ENCODE assay signal across 8 cellular contexts in the genomic region with DNA sequence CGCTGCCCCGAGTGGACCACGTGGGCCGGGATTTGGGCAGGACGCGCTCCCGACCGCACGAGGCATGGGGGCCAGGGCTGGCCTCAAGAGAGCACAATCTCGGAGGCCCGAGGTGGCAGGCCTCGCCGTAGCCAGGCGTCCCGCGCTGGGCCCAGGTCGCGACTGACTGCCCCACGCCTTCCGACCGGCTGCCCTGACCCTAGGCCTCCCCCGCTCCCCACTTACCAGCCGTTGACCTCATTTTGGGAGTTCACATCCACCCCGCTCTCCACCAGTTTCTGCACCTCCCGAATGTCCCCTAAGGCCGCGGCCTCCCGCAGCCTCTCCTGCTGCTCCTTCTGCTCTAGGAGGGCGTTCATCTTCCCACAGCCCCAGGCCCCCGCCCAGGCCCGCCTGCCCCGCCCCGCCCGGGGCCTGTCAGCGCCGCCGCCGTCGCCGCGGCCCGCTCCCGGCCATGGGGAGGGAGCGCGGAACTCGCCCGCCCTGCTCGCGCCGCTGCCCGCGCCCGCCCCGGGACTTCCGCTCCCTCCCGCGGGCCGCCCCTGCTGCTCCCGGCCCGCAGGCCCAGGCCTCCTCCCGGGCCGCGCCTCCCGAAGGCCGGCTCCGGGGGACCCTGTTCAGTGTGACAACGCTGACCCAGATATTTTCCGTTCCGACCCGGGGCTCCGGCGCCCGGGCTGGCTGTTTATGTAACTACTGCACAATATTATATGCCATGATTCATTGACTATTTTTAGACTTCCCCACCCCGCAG. TPM values are rescaled to one million over a fixed set of nuclear protein-coding genes. Genes with fewer than 3 reads are reported as not detected.
DNase-seq lines count a peak whose midpoint lies in the region; ATAC-seq lines count a peak whose summit lies in the region.

A gene with protein sequence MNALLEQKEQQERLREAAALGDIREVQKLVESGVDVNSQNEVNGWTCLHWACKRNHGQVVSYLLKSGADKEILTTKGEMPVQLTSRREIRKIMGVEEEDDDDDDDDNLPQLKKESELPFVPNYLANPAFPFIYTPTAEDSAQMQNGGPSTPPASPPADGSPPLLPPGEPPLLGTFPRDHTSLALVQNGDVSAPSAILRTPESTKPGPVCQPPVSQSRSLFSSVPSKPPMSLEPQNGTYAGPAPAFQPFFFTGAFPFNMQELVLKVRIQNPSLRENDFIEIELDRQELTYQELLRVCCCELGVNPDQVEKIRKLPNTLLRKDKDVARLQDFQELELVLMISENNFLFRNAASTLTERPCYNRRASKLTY (minus strand): TSS at position 619 of the 754 bp plus-strand sequence. CDS start 260 bp downstream, at position 359.

- peak within 1 kb of the TSS; percentile 87 to 98 for H3K18ac ChIP-seq in mesenchymal stem cell (ENCODE audit: low read depth in 1 of 2, low read length in 2 of 2)

- peak within 1 kb of the TSS; percentile 96 for H3K27ac Mint-ChIP-seq in effector memory CD8-positive, alpha-beta T cell

- H4K91ac ChIP-seq in mesenchymal stem cell (ENCODE audit: low read length), result peak within 1 kb of the TSS; percentile 96

- peak within 1 kb of the TSS; percentile 79 to 90 for H3K4me3 ChIP-seq in mesenchymal stem cell (ENCODE audit: insufficient read depth in 1 of 2, low read depth in 1 of 2, low read length in 2 of 2)

- H2BK5ac ChIP-seq in mesenchymal stem cell (ENCODE audit: low read depth, low read length, poor library complexity, severe bottlenecking), result peak within 1 kb of the TSS; percentile 95

- peak within 1 kb of the TSS; percentile 97 for H2AFZ ChIP-seq in mesenchymal stem cell (ENCODE audit: low read depth, low read length)

- H3K27me3 ChIP-seq in mesenchymal stem cell (ENCODE audit: control insufficient read depth in 1 of 2, insufficient read depth in 1 of 2, low read length in 2 of 2), result no peaks in the 10 kb centered on the region

- peaks cover 0 to 25% of the 10 kb centered on the region in 2 experiments for H3K36me3 ChIP-seq in mesenchymal stem cell (ENCODE audit: control insufficient read depth in 1 of 2, insufficient read depth in 2 of 2, low read depth in 1 of 2, low read length in 2 of 2)

- peak; percentile 60 for ATAC-seq in GM21367 (IDR thresholded peaks at IDR 0.05; ENCODE audit: unreplicated experiment)
- ATAC-seq in effector memory CD8-positive, alpha-beta T cell (replicated peaks), result peak; percentile 83

- WGBS in mesenchymal stem cell, result under 1% methylated on average over 41 of the region's 74 CpGs

- H3K9me3 Mint-ChIP-seq in effector memory CD8-positive, alpha-beta T cell, result no peaks in the 10 kb centered on the region

- peak within 1 kb of the TSS; percentile 72 for H3K4me2 ChIP-seq in mesenchymal stem cell (ENCODE audit: low read length, poor library complexity, severe bottlenecking)

- peaks cover 29% of the 10 kb centered on the region for H3K36me3 Mint-ChIP-seq in effector memory CD8-positive, alpha-beta T cell (ENCODE audit: insufficient read depth)

- no peaks in the 10 kb centered on the region for H3K9me3 ChIP-seq in mesenchymal stem cell (ENCODE audit: control insufficient read depth, low read length)

- H3K4ac ChIP-seq in mesenchymal stem cell (ENCODE audit: low read depth in 1 of 2, low read length in 2 of 2), result peak within 1 kb of the TSS; percentile 75 to 97

- peak within 1 kb of the TSS; percentile 32 to 90 for H2BK12ac ChIP-seq in mesenchymal stem cell (ENCODE audit: low read length in 2 of 2)

- H3K27ac ChIP-seq in mesenchymal stem cell (ENCODE audit: low read length, poor library complexity, severe bottlenecking), result peak within 1 kb of the TSS; percentile 91

- H3K4me3 Mint-ChIP-seq in effector memory CD8-positive, alpha-beta T cell, result peak within 1 kb of the TSS; percentile 89 to 90

- peak within 1 kb of the TSS; percentile 97 for H2BK120ac ChIP-seq in mesenchymal stem cell (ENCODE audit: low read depth, low read length)

- H3K79me1 ChIP-seq in mesenchymal stem cell (replicated peaks; ENCODE audit: low read length, poor library complexity, severe bottlenecking), result peaks cover 9% of the 10 kb centered on the region

- peak within 1 kb of the TSS; percentile 60 for H2BK15ac ChIP-seq in mesenchymal stem cell (ENCODE audit: low read depth, poor library complexity, severe bottlenecking)

- peak within 1 kb of the TSS; percentile 96 for H3K9ac ChIP-seq in mesenchymal stem cell (ENCODE audit: low read length)

- peaks cover 21 to 32% of the 10 kb centered on the region in 2 donors for H3K4me1 Mint-ChIP-seq in effector memory CD8-positive, alpha-beta T cell (ENCODE audit: low read depth in 2 of 2)

- H3K27me3 Mint-ChIP-seq in effector memory CD8-positive, alpha-beta T cell, result no peaks in the 10 kb centered on the region

- peak within 1 kb of the TSS in 1 of 2 experiments; percentile 70 for H3K23ac ChIP-seq in mesenchymal stem cell (ENCODE audit: low read length in 2 of 2)

- H3K4me1 ChIP-seq in mesenchymal stem cell (ENCODE audit: control insufficient read depth, insufficient read depth, low read depth, low read length), result peaks cover 13% of the 10 kb centered on the region

- peak within 1 kb of the TSS; percentile 79 for H2AK5ac ChIP-seq in mesenchymal stem cell (ENCODE audit: low read length, severe bottlenecking)

- DNase-seq in COLO829 (ENCODE audit: low spot score), result peak; percentile 97
- peak; percentile 92 for DNase-seq in HT1080 (ENCODE audit: low read depth)
- peak; percentile 81 to 89 for DNase-seq in NOMO-1 (lab: John Stamatoyannopoulos, UW; ENCODE audit: unreplicated experiment in 2 of 2)
- peak; percentile 81 to 84 for DNase-seq in activated CD8-positive, alpha-beta memory T cell treated with anti-CD3 and anti-CD28 coated beads for 4 hours (ENCODE audit: low read depth in 2 of 2)
- DNase-seq in effector memory CD8-positive, alpha-beta T cell, result peak; percentile 90 to 95 (median 91)
- peak; percentile 96 for DNase-seq in mesenchymal stem cell
- DNase-seq in stimulated activated CD8-positive, alpha-beta memory T cell treated with anti-CD3 and anti-CD28 coated beads, Interleukin-12 subunit alpha, Interleukin-12 subunit beta, amount 100 ng/mL, for 24 hours (ENCODE audit: extremely low read depth), result peak; percentile 71

- H3K14ac ChIP-seq in mesenchymal stem cell (ENCODE audit: low read length in 2 of 2), result peak within 1 kb of the TSS in 1 of 2 experiments; percentile 99

- peak within 1 kb of the TSS; percentile 91 for H4K8ac ChIP-seq in mesenchymal stem cell (ENCODE audit: low read length)

RNA-seq across cellular contexts. Expression of the gene that starts here (rescaled TPM):
- total RNA-seq in HT1080 (2014; rRNA removed; shearing (Covaris generic)), result 30.1 and 37.3 TPM in 2 replicates
- polyA plus RNA-seq in HT1080 (2015; cell fraction: cytosol; rRNA removed), result 36.9 and 37.4 TPM in 2 replicates
- 36.3 and 39.1 TPM in 2 replicates for polyA plus RNA-seq in HT1080 (2015; cell fraction: nucleus; rRNA removed)
- 25.9 TPM for polyA plus RNA-seq in mesenchymal stem cell (2013, experiment 1 of 2)
- polyA plus RNA-seq in mesenchymal stem cell (2013, experiment 2 of 2), result 26.3 TPM

Comparison
In these comparisons a context has a peak if more than half of its experiments do, and no peak if none do; other contexts are left out.
1. Peak in every context shown above with its lines: DNase-seq, ATAC-seq, H3K4me3 ChIP-seq and H3K27ac ChIP-seq.